Comparison of ENCODE assay signal across 13 cellular contexts in the genomic region with DNA sequence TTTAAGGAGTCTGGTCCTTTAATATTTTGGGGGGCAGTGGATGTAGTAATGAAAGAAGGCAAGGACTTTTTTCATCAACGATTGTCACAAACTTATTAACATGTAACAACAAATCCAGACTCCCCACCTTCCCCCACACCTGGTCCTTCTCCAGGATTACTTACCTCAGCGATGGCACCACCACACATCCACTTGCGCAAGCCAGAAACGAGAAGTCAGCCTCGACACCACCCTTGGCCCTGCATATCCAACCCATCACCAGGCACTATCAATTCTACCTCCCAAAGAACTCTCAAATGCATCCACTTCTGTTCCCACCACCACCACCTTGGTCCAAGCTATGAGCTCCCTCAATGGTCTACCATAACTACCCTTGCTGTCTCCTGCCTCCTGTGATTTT. TPM values are rescaled to one million over a fixed set of nuclear protein-coding genes. Genes with fewer than 3 reads are reported as not detected.
DNase-seq lines count a peak whose midpoint lies in the region; ATAC-seq, FAIRE-seq and TF ChIP-seq lines count a peak whose summit lies in the region.
"Had no signal": no experiment of that assay in that cellular context is flagged by ENCODE, and none has a peak within 500 bp of the region (broad histone marks: within the 10 kb centered on the region; RNA-seq: fewer than 3 reads in every experiment).

No MANE protein-coding gene starts in this region.

- H3K9me3 ChIP-seq in PC-3 (ENCODE audit: low read length) (no peaks in the 10 kb centered on the region), duodenal mucosa (ENCODE audit: control insufficient read depth in 1 of 2, low read length in 2 of 2) (no peaks in the 10 kb centered on the region), small intestine (ENCODE audit: control insufficient read depth, low read depth) (no peaks in the 10 kb centered on the region)
- H3K9me3 ChIP-seq: right atrium auricular region had no signal

- peaks cover 95% of the 10 kb centered on the region for H3K36me3 Mint-ChIP-seq in activated CD4-positive, alpha-beta T cell treated with anti-CD3 and anti-CD28 coated beads, Interleukin-2, amount 10 ng/mL, durations not matched to agents 7 days and 5 days (ENCODE audit: low read depth)

- H3K4me3 ChIP-seq in PC-3 (ENCODE audit: low read length), result 0 out of 2 replicates have a peak overlapping the region, but pooled peaks have one; percentile 4
- peak overlapping the region; percentile 35 to 89 for H3K4me3 ChIP-seq in duodenal mucosa (ENCODE audit: low read depth in 1 of 2, low read length in 2 of 2)
- peak overlapping the region in 1 of 2 donors; percentile 26 for H3K4me3 ChIP-seq in small intestine (ENCODE audit: low read depth in 1 of 2, low read length in 2 of 2)
- H3K4me3 ChIP-seq: right atrium auricular region had no signal

- BruUV-seq in PC-3 (replicated peaks; lab: Mats Ljungman, UMichigan), result no TSS peak

- H3K36me3 ChIP-seq in PC-3 (ENCODE audit: low read depth, low read length) (peaks cover 95% of the 10 kb centered on the region), duodenal mucosa (ENCODE audit: control insufficient read depth in 1 of 2, insufficient read depth in 2 of 2, low read length in 2 of 2) (peaks cover 22 to 27% of the 10 kb centered on the region in 2 donors), small intestine (ENCODE audit: control insufficient read depth in 2 of 2, insufficient read depth in 2 of 2, low read length in 2 of 2) (peaks cover 3 to 10% of the 10 kb centered on the region in 2 donors)

- H3K27ac ChIP-seq in PC-3 (ENCODE audit: low read length), result no peak overlapping the region
- no peak overlapping the region for H3K27ac ChIP-seq in duodenal mucosa (ENCODE audit: low read depth, low read length)
- peak overlapping the region; percentile 1 to 42 for H3K27ac ChIP-seq in small intestine (ENCODE audit: low read depth in 1 of 2, low read length in 1 of 2)
- H3K27ac ChIP-seq: coronary artery had no signal

- H3K27ac Mint-ChIP-seq in activated CD4-positive, alpha-beta T cell treated with anti-CD3 and anti-CD28 coated beads, Interleukin-2, amount 10 ng/mL, durations not matched to agents 7 days and 5 days, result peak overlapping the region; percentile 71

- no peaks in the 10 kb centered on the region for H3F3A ChIP-seq in PC-3 (ENCODE audit: low read length, unreplicated experiment)

- DNase-seq in activated CD4-positive, alpha-beta T cell treated with anti-CD3 and anti-CD28 coated beads, Interleukin-2, amount 10 ng/mL, durations not matched to agents 7 days and 5 days, result no peak
- no peak for DNase-seq in activated CD4-positive, alpha-beta T cell treated with anti-CD3 and anti-CD28 coated beads, Interleukin-2, amount 50 U/mL, for 48 hours
- DNase-seq in PC-3, result no peak
- no peak for DNase-seq in small intestine
- DNase-seq in NCI-H774 (lab: John Stamatoyannopoulos, UW), result no peak
- DNase-seq in NCI-H1417 treated with DMSO at 0.1 percent for 48 hours (lab: John Stamatoyannopoulos, UW), result no peak
- DNase-seq: ACHN, mesendoderm had no signal

- H3K4me1 ChIP-seq in PC-3 (ENCODE audit: insufficient read depth, low read length), result peaks cover 31% of the 10 kb centered on the region
- peaks cover 71 to 74% of the 10 kb centered on the region in 2 donors for H3K4me1 ChIP-seq in duodenal mucosa (ENCODE audit: control insufficient read depth in 1 of 2, insufficient read depth in 2 of 2, low read length in 2 of 2)
- H3K4me1 ChIP-seq in small intestine (ENCODE audit: control insufficient read depth in 2 of 2, insufficient read depth in 1 of 2, low read depth in 1 of 2, low read length in 1 of 2), result peaks cover 13 to 23% of the 10 kb centered on the region in 2 donors

- H3K9ac ChIP-seq in PC-3 (ENCODE audit: low read length), result no peak overlapping the region
- peak overlapping the region in 1 of 2 donors; percentile 15 for H3K9ac ChIP-seq in duodenal mucosa (ENCODE audit: low read depth in 1 of 2, low read length in 2 of 2)

- peaks cover 100% of the 10 kb centered on the region for H4K20me1 ChIP-seq in PC-3 (ENCODE audit: low read length)

- WGBS in small intestine, 3 donors, result 60 to 79% (median 61%) methylated on average over 5 of the region's 5 CpGs

- H3K27me3 Mint-ChIP-seq in activated CD4-positive, alpha-beta T cell treated with anti-CD3 and anti-CD28 coated beads, Interleukin-2, amount 10 ng/mL, durations not matched to agents 7 days and 5 days, result no peaks in the 10 kb centered on the region

- FAIRE-seq in small intestine (lab: Jason Lieb, UNC), result no peak
- FAIRE-seq: G401.6 had no signal

- no peaks in the 10 kb centered on the region for H3K9me2 ChIP-seq in PC-3 (replicated peaks; ENCODE audit: low read length)

- no peak for TF ChIP-seq CTCF in PC-3 (conservative IDR thresholded peaks at IDR 0.05; ENCODE audit: low read depth, low read length)

- CTCF ChIA-PET in activated CD4-positive, alpha-beta T cell treated with anti-CD3 and anti-CD28 coated beads, Interleukin-2, amount 10 ng/mL, durations not matched to agents 7 days and 5 days (lab: Charles Lee), result interaction anchor here (0.9 to 1.2 kb wide), 2 partner anchors 52 to 160 kb away, joined by 3 read pairs; no protein-coding TSS in a partner anchor
- CTCF ChIA-PET in PC-3 (lab: Charles Lee), result no interaction called here

- POLR2A ChIA-PET in activated CD4-positive, alpha-beta T cell treated with anti-CD3 and anti-CD28 coated beads, Interleukin-2, amount 10 ng/mL, durations not matched to agents 7 days and 5 days (lab: Charles Lee), result no interaction called here
- POLR2A ChIA-PET in PC-3 (lab: Charles Lee; ENCODE audit: unreplicated experiment), result no interaction called here

- ATAC-seq in PC-3, result no peak
- no peak for ATAC-seq in GM21528 (IDR thresholded peaks at IDR 0.05; ENCODE audit: low FRiP score, unreplicated experiment)

- peaks cover 90% of the 10 kb centered on the region for H3K4me1 Mint-ChIP-seq in activated CD4-positive, alpha-beta T cell treated with anti-CD3 and anti-CD28 coated beads, Interleukin-2, amount 10 ng/mL, durations not matched to agents 7 days and 5 days

- H3K9me3 Mint-ChIP-seq in activated CD4-positive, alpha-beta T cell treated with anti-CD3 and anti-CD28 coated beads, Interleukin-2, amount 10 ng/mL, durations not matched to agents 7 days and 5 days, result no peaks in the 10 kb centered on the region

- H2AFZ ChIP-seq in PC-3 (ENCODE audit: low read length), result no peak overlapping the region

- intact Hi-C loops in PC-3 (cut with micrococcal nuclease), result no loop called here

- H3K4me2 ChIP-seq in PC-3 (ENCODE audit: low read length), result peak overlapping the region; percentile 23; the same call in 1 of the 2 replicates

- peak overlapping the region; percentile 4 for H3K4me3 Mint-ChIP-seq in activated CD4-positive, alpha-beta T cell treated with anti-CD3 and anti-CD28 coated beads, Interleukin-2, amount 10 ng/mL, durations not matched to agents 7 days and 5 days

- H3K27me3 ChIP-seq in PC-3 (ENCODE audit: low read length) (no peaks in the 10 kb centered on the region), duodenal mucosa (ENCODE audit: control insufficient read depth in 1 of 2, insufficient read depth in 2 of 2, low read length in 2 of 2) (no peaks in the 10 kb centered on the region), small intestine (ENCODE audit: control insufficient read depth in 2 of 2, insufficient read depth in 2 of 2, low read length in 2 of 2) (no peaks in the 10 kb centered on the region)
- H3K27me3 ChIP-seq: right atrium auricular region had no signal

- peaks cover 100% of the 10 kb centered on the region for H3K79me2 ChIP-seq in PC-3 (ENCODE audit: low read length)

RNA-seq across cellular contexts. Expression of a gene that starts 6.6 kb away (rescaled TPM):
- 100 to 1,000 TPM; 201 to 210 TPM for total RNA-seq in activated CD4-positive, alpha-beta T cell treated with anti-CD3 and anti-CD28 coated beads, Interleukin-2, amount 10 ng/mL, durations not matched to agents 7 days and 5 days
- total RNA-seq in PC-3 (2014; rRNA removed), result 182 and 200 TPM in 2 replicates
- 100 to 1,000 TPM; 172 to 755 (median 598) TPM for polyA plus RNA-seq in small intestine

Comparison
In these comparisons a context has a peak if more than half of its experiments do, and no peak if none do; other contexts are left out.
1. H3K27ac ChIP-seq: peak in small intestine (2 of 2); none in PC-3 (single experiment) and duodenal mucosa (single experiment).